In the genomic region with DNA sequence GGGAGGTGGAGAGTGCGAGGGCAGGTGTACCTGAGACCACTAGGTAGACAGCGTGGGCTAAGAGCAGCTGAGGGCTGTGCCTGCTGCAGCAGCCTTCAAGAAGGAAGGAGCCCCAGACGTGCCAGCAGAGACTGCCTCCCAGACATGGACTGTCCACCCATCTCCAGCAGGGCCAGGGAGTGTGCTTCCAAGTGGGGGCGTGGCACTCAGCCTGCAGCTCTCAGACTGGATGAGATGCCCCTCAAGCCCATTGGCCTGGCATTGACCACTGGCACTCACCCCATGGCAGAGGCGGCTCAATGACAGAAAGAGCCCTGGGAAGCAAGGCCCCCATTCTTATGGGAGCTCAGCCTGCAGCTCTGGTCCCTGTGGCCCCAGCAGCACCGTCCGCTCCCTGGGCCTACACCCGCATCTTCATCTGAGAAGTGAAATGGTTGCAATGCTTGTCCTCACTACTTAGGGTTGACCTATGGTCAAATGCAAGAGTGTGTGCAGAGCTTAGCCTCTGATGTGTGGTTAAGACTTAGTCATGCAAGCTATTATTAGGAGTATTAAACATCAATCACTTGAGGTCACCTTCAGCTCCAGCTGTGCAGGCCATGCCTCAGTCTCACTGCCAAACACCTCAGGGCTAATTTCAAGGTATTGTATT, we compare ENCODE assay signal across 13 cellular contexts.
DNase-seq lines count a peak whose midpoint lies in the region; ATAC-seq and TF ChIP-seq lines count a peak whose summit lies in the region.
"Had no signal": no experiment of that assay in that cellular context is flagged by ENCODE, and none has a peak within 500 bp of the region (broad histone marks: within the 10 kb centered on the region; RNA-seq: fewer than 3 reads in every experiment).

No MANE protein-coding gene starts in this region.

- no peak for TF ChIP-seq CTCF in choroid plexus epithelial cell (conservative IDR thresholded peaks at IDR 0.05; ENCODE audit: low read depth, low read length)
- no peak for TF ChIP-seq CTCF in mesothelial cell of epicardium (IDR thresholded peaks at IDR 0.05; ENCODE audit: unreplicated experiment)
- TF ChIP-seq CTCF in thoracic aorta (IDR thresholded peaks at IDR 0.05) = no peak

- peak; percentile 44 for DNase-seq in activated effector memory CD4-positive, alpha-beta T cell treated with anti-CD3 and anti-CD28 coated beads, Interleukin-2, amount 50 U/mL, for 16 hours
- DNase-seq in activated effector memory CD4-positive, alpha-beta T cell treated with Interleukin-2 at 50 U/mL for 16 hours = no peak
- DNase-seq in choroid plexus epithelial cell (ENCODE audit: low read depth) = peak; percentile 2
- DNase-seq in mesothelial cell of epicardium (ENCODE audit: low spot score in 2 of 2, unreplicated experiment in 2 of 2) = peak; percentile 12 to 32
- no peak for DNase-seq in thoracic aorta (ENCODE audit: low spot score)
- DNase-seq in hypothalamus (lab: John Stamatoyannopoulos, UW) = no peak
- DNase-seq: caudate nucleus, NCI-H2171 had no signal

- H3K4me3 Mint-ChIP-seq in mesothelial cell of epicardium = no peak overlapping the region
- H3K4me3 Mint-ChIP-seq in stimulated activated memory B cell treated with anti-CD40 and anti-IgM and Interleukin-4, amounts not matched to agents 10 μg/mL and 1 μg/mL and 100 μg/mL, for 72 hours = no peak overlapping the region
- H3K4me3 Mint-ChIP-seq: natural killer cell treated with Interleukin-12 subunit alpha and Interleukin-12 subunit beta and Interleukin-15 and Interleukin-18, amount 100 ng/mL, for 72 hours; stimulated activated naive CD8-positive, alpha-beta T cell treated with anti-CD3 and anti-CD28 coated beads, Interleukin-15, Interleukin-2, amounts not matched to agents 100 ng/mL and 50 ng/mL, for 24 hours had no signal

- peak; percentile 27 for ATAC-seq in thoracic aorta (ENCODE audit: insufficient number of reproducible peaks, low FRiP score, low read depth)
- ATAC-seq in stimulated activated memory B cell treated with anti-CD40 and anti-IgM and Interleukin-4, amounts not matched to agents 10 μg/mL and 1 μg/mL and 100 μg/mL, for 72 hours = no peak
- no peak for ATAC-seq in GM18520 (IDR thresholded peaks at IDR 0.05; ENCODE audit: unreplicated experiment)
- ATAC-seq: activated naive CD4-positive, alpha-beta T cell treated with anti-CD3 and anti-CD28 coated beads, Interleukin-2, amount 50 U/mL, for 72 hours had no signal

- peaks cover 12% of the 10 kb centered on the region for H3K4me1 Mint-ChIP-seq in mesothelial cell of epicardium
- H3K4me1 Mint-ChIP-seq in stimulated activated memory B cell treated with anti-CD40 and anti-IgM and Interleukin-4, amounts not matched to agents 10 μg/mL and 1 μg/mL and 100 μg/mL, for 72 hours = no peaks in the 10 kb centered on the region

- H3K27me3 Mint-ChIP-seq in mesothelial cell of epicardium (ENCODE audit: low read depth) = peaks cover 17% of the 10 kb centered on the region
- H3K27me3 Mint-ChIP-seq in stimulated activated memory B cell treated with anti-CD40 and anti-IgM and Interleukin-4, amounts not matched to agents 10 μg/mL and 1 μg/mL and 100 μg/mL, for 72 hours = peaks cover 9% of the 10 kb centered on the region
- H3K27me3 Mint-ChIP-seq: stimulated activated naive CD8-positive, alpha-beta T cell treated with anti-CD3 and anti-CD28 coated beads, Interleukin-15, Interleukin-2, amounts not matched to agents 100 ng/mL and 50 ng/mL, for 24 hours had no signal

- H3K36me3 Mint-ChIP-seq in mesothelial cell of epicardium = no peaks in the 10 kb centered on the region
- no peaks in the 10 kb centered on the region for H3K36me3 Mint-ChIP-seq in stimulated activated memory B cell treated with anti-CD40 and anti-IgM and Interleukin-4, amounts not matched to agents 10 μg/mL and 1 μg/mL and 100 μg/mL, for 72 hours
- H3K36me3 Mint-ChIP-seq: activated naive CD4-positive, alpha-beta T cell treated with anti-CD3 and anti-CD28 coated beads, Interleukin-2, amount 50 U/mL, for 72 hours; natural killer cell treated with Interleukin-12 subunit alpha and Interleukin-12 subunit beta and Interleukin-15 and Interleukin-18, amount 100 ng/mL, for 72 hours had no signal

- H3K27me3 ChIP-seq in thoracic aorta (replicated peaks; ENCODE audit: insufficient read depth) = no peaks in the 10 kb centered on the region

- no peak overlapping the region for H3K27ac Mint-ChIP-seq in mesothelial cell of epicardium
- no peak overlapping the region for H3K27ac Mint-ChIP-seq in stimulated activated memory B cell treated with anti-CD40 and anti-IgM and Interleukin-4, amounts not matched to agents 10 μg/mL and 1 μg/mL and 100 μg/mL, for 72 hours
- H3K27ac Mint-ChIP-seq: activated naive CD4-positive, alpha-beta T cell treated with anti-CD3 and anti-CD28 coated beads, Interleukin-2, amount 50 U/mL, for 72 hours; natural killer cell treated with Interleukin-12 subunit alpha and Interleukin-12 subunit beta and Interleukin-15 and Interleukin-18, amount 100 ng/mL, for 72 hours; stimulated activated naive CD8-positive, alpha-beta T cell treated with anti-CD3 and anti-CD28 coated beads, Interleukin-15, Interleukin-2, amounts not matched to agents 100 ng/mL and 50 ng/mL, for 24 hours had no signal

- H3K36me3 ChIP-seq in thoracic aorta = no peaks in the 10 kb centered on the region

- H3K9me3 ChIP-seq in thoracic aorta = no peaks in the 10 kb centered on the region

- H3K4me1 ChIP-seq in thoracic aorta (ENCODE audit: control insufficient read depth in 1 of 2, low read depth in 2 of 2) = peaks cover 8 to 34% of the 10 kb centered on the region in 2 donors

- H3K4me3 ChIP-seq in choroid plexus epithelial cell (ENCODE audit: low read depth, low read length) (no peak overlapping the region), thoracic aorta (no peak overlapping the region)

- H3K9me3 Mint-ChIP-seq in mesothelial cell of epicardium = peaks cover 3% of the 10 kb centered on the region
- no peaks in the 10 kb centered on the region for H3K9me3 Mint-ChIP-seq in stimulated activated memory B cell treated with anti-CD40 and anti-IgM and Interleukin-4, amounts not matched to agents 10 μg/mL and 1 μg/mL and 100 μg/mL, for 72 hours
- H3K9me3 Mint-ChIP-seq: activated naive CD4-positive, alpha-beta T cell treated with anti-CD3 and anti-CD28 coated beads, Interleukin-2, amount 50 U/mL, for 72 hours; natural killer cell treated with Interleukin-12 subunit alpha and Interleukin-12 subunit beta and Interleukin-15 and Interleukin-18, amount 100 ng/mL, for 72 hours; stimulated activated naive CD8-positive, alpha-beta T cell treated with anti-CD3 and anti-CD28 coated beads, Interleukin-15, Interleukin-2, amounts not matched to agents 100 ng/mL and 50 ng/mL, for 24 hours had no signal

- H3K27ac ChIP-seq in thoracic aorta = peak overlapping the region; percentile 62 to 82

Comparison
In these comparisons a context has a peak if more than half of its experiments do, and no peak if none do; other contexts are left out.
1. DNase-seq: peak in activated effector memory CD4-positive, alpha-beta T cell treated with anti-CD3 and anti-CD28 coated beads, Interleukin-2, amount 50 U/mL, for 16 hours (single experiment), choroid plexus epithelial cell (single experiment) and mesothelial cell of epicardium (2 of 2); none in activated effector memory CD4-positive, alpha-beta T cell treated with Interleukin-2 at 50 U/mL for 16 hours (single experiment), thoracic aorta (single experiment) and hypothalamus (0 of 51).